1 cellular context compared by ENCODE assay signal in the genomic region with DNA sequence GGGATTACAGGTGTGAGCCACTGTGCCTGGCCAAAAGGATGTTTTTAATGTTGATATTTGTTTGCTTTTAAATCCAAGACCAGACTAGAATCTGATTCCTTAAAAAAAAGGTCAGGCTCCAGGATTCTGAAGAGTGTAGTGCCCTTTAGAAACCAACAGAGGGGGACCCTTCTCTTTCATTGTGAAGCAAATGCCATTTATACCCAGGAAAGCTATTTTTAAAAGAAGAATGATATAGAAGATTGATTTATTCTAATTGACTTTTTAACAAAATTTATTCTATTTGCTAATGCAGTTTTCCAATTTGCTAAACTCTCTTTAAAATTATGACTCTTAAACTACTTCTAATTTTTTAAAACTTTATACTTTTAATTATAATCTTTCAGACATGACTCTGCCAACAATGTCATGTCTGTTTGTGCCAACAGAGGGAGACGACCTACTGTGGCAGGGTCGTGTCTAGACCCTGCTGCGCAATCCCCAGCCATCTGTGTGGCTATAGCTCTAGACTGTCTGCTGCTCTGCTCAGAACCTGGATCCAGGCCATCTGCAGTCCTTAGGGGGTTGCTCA.
TF ChIP-seq lines count a peak whose summit lies in the region.

No MANE protein-coding gene starts in this region.

TF ChIP-seq in GM23338, 12 proteins besides CTCF, POLR2A, EP300 and RAD21 (continued from another document):
- TF ChIP-seq, protein P1, sequence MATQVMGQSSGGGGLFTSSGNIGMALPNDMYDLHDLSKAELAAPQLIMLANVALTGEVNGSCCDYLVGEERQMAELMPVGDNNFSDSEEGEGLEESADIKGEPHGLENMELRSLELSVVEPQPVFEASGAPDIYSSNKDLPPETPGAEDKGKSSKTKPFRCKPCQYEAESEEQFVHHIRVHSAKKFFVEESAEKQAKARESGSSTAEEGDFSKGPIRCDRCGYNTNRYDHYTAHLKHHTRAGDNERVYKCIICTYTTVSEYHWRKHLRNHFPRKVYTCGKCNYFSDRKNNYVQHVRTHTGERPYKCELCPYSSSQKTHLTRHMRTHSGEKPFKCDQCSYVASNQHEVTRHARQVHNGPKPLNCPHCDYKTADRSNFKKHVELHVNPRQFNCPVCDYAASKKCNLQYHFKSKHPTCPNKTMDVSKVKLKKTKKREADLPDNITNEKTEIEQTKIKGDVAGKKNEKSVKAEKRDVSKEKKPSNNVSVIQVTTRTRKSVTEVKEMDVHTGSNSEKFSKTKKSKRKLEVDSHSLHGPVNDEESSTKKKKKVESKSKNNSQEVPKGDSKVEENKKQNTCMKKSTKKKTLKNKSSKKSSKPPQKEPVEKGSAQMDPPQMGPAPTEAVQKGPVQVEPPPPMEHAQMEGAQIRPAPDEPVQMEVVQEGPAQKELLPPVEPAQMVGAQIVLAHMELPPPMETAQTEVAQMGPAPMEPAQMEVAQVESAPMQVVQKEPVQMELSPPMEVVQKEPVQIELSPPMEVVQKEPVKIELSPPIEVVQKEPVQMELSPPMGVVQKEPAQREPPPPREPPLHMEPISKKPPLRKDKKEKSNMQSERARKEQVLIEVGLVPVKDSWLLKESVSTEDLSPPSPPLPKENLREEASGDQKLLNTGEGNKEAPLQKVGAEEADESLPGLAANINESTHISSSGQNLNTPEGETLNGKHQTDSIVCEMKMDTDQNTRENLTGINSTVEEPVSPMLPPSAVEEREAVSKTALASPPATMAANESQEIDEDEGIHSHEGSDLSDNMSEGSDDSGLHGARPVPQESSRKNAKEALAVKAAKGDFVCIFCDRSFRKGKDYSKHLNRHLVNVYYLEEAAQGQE (IDR thresholded peaks at IDR 0.05; ENCODE audit: unreplicated experiment): no peak
- TF ChIP-seq EZH2phosphoT487 (IDR thresholded peaks at IDR 0.05; ENCODE audit: unreplicated experiment): no peak
- TF ChIP-seq POLR2AphosphoS5 (IDR thresholded peaks at IDR 0.05; ENCODE audit: low read depth): no peak
- TF ChIP-seq ZNF114 (CRISPR knock-in tag; IDR thresholded peaks at IDR 0.05): no peak
- no peak for TF ChIP-seq NANOG (IDR thresholded peaks at IDR 0.05; ENCODE audit: borderline replicate concordance)
